ENCODE assay signal across 18 cellular contexts in the genomic region with DNA sequence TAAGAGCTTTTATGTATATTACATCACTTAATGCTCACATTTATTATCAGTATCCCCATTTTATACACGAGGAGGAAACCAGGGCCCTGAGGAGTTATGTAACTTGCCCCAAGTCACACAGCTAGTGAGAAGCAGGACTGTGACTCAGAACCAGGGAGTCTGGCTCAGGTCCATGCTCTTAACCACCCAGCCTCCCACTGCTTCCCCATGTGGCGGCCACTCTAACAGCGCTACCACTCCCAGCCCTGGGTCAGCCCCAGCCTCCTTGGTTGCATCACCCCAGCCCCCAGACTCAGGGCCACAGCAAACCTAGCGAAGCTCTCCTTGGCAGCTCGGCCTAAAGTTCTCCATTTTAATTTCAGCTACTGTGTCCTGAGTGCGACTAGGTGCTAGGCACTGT.
DNase-seq lines count a peak whose midpoint lies in the region; ATAC-seq lines count a peak whose summit lies in the region.
"Had no signal": no experiment of that assay in that cellular context is flagged by ENCODE, and none has a peak within 500 bp of the region (broad histone marks: within the 10 kb centered on the region; RNA-seq: fewer than 3 reads in every experiment).

No MANE protein-coding gene starts in this region.

- peak; percentile 47 for DNase-seq in M059J (ENCODE audit: low read depth)
- peak; percentile 47 for DNase-seq in amniotic epithelial cell (ENCODE audit: low read depth)
- DNase-seq in mesenchymal stem cell, result peak; percentile 6
- DNase-seq in left lobe of liver (ENCODE audit: low spot score), result no peak
- DNase-seq in T-helper 2 cell, result no peak
- no peak for DNase-seq in Right ventricle myocardium superior
- DNase-seq: AML-193; DMS 273 treated with DMSO at 0.1 percent for 48 hours; effector memory CD8-positive, alpha-beta T cell; NCI-H1048; stimulated activated CD4-positive, alpha-beta T cell treated with anti-CD3 and anti-CD28 coated beads, Interleukin-4, amount 100 ng/mL, for 1 hour; transverse colon had no signal

- no peak overlapping the region for H2BK12ac ChIP-seq in mesenchymal stem cell (ENCODE audit: low read length in 2 of 2)

- H3K27ac ChIP-seq in BLaER1 treated with 17β-estradiol and CSF1 and Interleukin-3, amounts not matched to agents 10 nM and 100 nM, result no peak overlapping the region; a peak in 1 of 22 replicates
- no peak overlapping the region for H3K27ac ChIP-seq in mesenchymal stem cell (ENCODE audit: low read length, poor library complexity, severe bottlenecking)
- H3K27ac ChIP-seq: gastroesophageal sphincter, neutrophil, transverse colon had no signal

- H3K14ac ChIP-seq in mesenchymal stem cell (ENCODE audit: low read length in 2 of 2), result no peak overlapping the region

- peak overlapping the region in 7 of 11 experiments; percentile 3 to 38 (median 24); a peak in 9 of 22 replicates for H3K4me2 ChIP-seq in BLaER1 treated with 17β-estradiol and CSF1 and Interleukin-3, amounts not matched to agents 10 nM and 100 nM
- H3K4me2 ChIP-seq in mesenchymal stem cell (ENCODE audit: low read length, poor library complexity, severe bottlenecking), result no peak overlapping the region

- H3K27me3 ChIP-seq in BLaER1 treated with 17β-estradiol and CSF1 and Interleukin-3, amounts not matched to agents 10 nM and 100 nM, result no peaks in the 10 kb centered on the region
- peaks cover 85 to 90% of the 10 kb centered on the region in 2 experiments for H3K27me3 ChIP-seq in mesenchymal stem cell (ENCODE audit: control insufficient read depth in 1 of 2, insufficient read depth in 1 of 2, low read length in 2 of 2)
- H3K27me3 ChIP-seq: transverse colon had no signal

- intact Hi-C loops in Right ventricle myocardium superior (cut with DNase I), result loop anchor here (10.0 kb wide), 1 partner anchor 390 kb away; no protein-coding TSS in a partner anchor

- H3K23ac ChIP-seq in mesenchymal stem cell (ENCODE audit: low read length in 2 of 2), result no peak overlapping the region

- H3K9me3 ChIP-seq in BLaER1 treated with 17β-estradiol and CSF1 and Interleukin-3, amounts not matched to agents 10 nM and 100 nM (replicated peaks in 1 of 11), result no peaks in the 10 kb centered on the region
- peaks cover 7% of the 10 kb centered on the region for H3K9me3 ChIP-seq in mesenchymal stem cell (ENCODE audit: control insufficient read depth, low read length)
- H3K9me3 ChIP-seq: gastroesophageal sphincter, neutrophil, transverse colon had no signal

- no peak overlapping the region for H2BK5ac ChIP-seq in mesenchymal stem cell (ENCODE audit: low read depth, low read length, poor library complexity, severe bottlenecking)

- no peak overlapping the region for H2BK15ac ChIP-seq in mesenchymal stem cell (ENCODE audit: low read depth, poor library complexity, severe bottlenecking)

- H4K20me1 ChIP-seq in BLaER1 treated with 17β-estradiol and CSF1 and Interleukin-3, amounts not matched to agents 10 nM and 100 nM, result peaks cover 0 to 100% (median 90%) of the 10 kb centered on the region in 11 experiments; a peak in 20 of 22 replicates

- no peak overlapping the region for H3K9ac ChIP-seq in BLaER1 treated with 17β-estradiol and CSF1 and Interleukin-3, amounts not matched to agents 10 nM and 100 nM
- H3K9ac ChIP-seq in mesenchymal stem cell (ENCODE audit: low read length), result no peak overlapping the region

- H3K4ac ChIP-seq in mesenchymal stem cell (ENCODE audit: low read depth in 1 of 2, low read length in 2 of 2), result no peak overlapping the region

- no peak overlapping the region for H4K8ac ChIP-seq in mesenchymal stem cell (ENCODE audit: low read length)

- no peak overlapping the region for H4K91ac ChIP-seq in mesenchymal stem cell (ENCODE audit: low read length)

- WGBS in mesenchymal stem cell, result 82% methylated on average over 6 of the region's 6 CpGs

- H2AFZ ChIP-seq in mesenchymal stem cell (ENCODE audit: low read depth, low read length), result no peak overlapping the region

- H3K36me3 ChIP-seq in BLaER1 treated with 17β-estradiol and CSF1 and Interleukin-3, amounts not matched to agents 10 nM and 100 nM, result peaks cover 0 to 98% (median 65%) of the 10 kb centered on the region in 11 experiments; a peak in 15 of 22 replicates
- no peaks in the 10 kb centered on the region for H3K36me3 ChIP-seq in mesenchymal stem cell (ENCODE audit: control insufficient read depth in 1 of 2, insufficient read depth in 2 of 2, low read depth in 1 of 2, low read length in 2 of 2)
- H3K36me3 ChIP-seq: gastroesophageal sphincter, neutrophil, transverse colon had no signal

- ATAC-seq in GM21360 (IDR thresholded peaks at IDR 0.05; ENCODE audit: unreplicated experiment) (no peak), left lobe of liver (no peak), Right ventricle myocardium superior (ENCODE audit: poor library complexity) (no peak)
- ATAC-seq: effector memory CD8-positive, alpha-beta T cell; gastroesophageal sphincter; sciatic nerve; SK-N-SH treated with all-trans-retinoic acid at 6 μM for 48 hours had no signal

- H2AK5ac ChIP-seq in mesenchymal stem cell (ENCODE audit: low read length, severe bottlenecking), result no peak overlapping the region

- H3K18ac ChIP-seq in mesenchymal stem cell (ENCODE audit: low read depth in 1 of 2, low read length in 2 of 2), result no peak overlapping the region

- no peak overlapping the region for H3K4me3 ChIP-seq in BLaER1 treated with 17β-estradiol and CSF1 and Interleukin-3, amounts not matched to agents 10 nM and 100 nM
- no peak overlapping the region for H3K4me3 ChIP-seq in mesenchymal stem cell (ENCODE audit: insufficient read depth in 1 of 2, low read depth in 1 of 2, low read length in 2 of 2)
- H3K4me3 ChIP-seq: gastroesophageal sphincter, transverse colon had no signal

- H2BK120ac ChIP-seq in mesenchymal stem cell (ENCODE audit: low read depth, low read length), result no peak overlapping the region

- no peaks in the 10 kb centered on the region for H3K79me1 ChIP-seq in mesenchymal stem cell (replicated peaks; ENCODE audit: low read length, poor library complexity, severe bottlenecking)

- peaks cover 15 to 67% (median 47%) of the 10 kb centered on the region in 10 experiments; a peak in 19 of 20 replicates for H3K4me1 ChIP-seq in BLaER1 treated with 17β-estradiol and CSF1 and Interleukin-3, amounts not matched to agents 10 nM and 100 nM
- H3K4me1 ChIP-seq in mesenchymal stem cell (ENCODE audit: control insufficient read depth, insufficient read depth, low read depth, low read length), result peaks cover 2% of the 10 kb centered on the region
- H3K4me1 ChIP-seq: gastroesophageal sphincter, transverse colon had no signal

Comparison
In these comparisons a context has a peak if more than half of its experiments do, and no peak if none do; other contexts are left out.
1. DNase-seq: peak in M059J (single experiment), amniotic epithelial cell (single experiment) and mesenchymal stem cell (single experiment); none in left lobe of liver (single experiment), T-helper 2 cell (0 of 5) and Right ventricle myocardium superior (single experiment).